Comparison of ENCODE assay signal across 24 cellular contexts in genomic region chr11:97345031-97345430, GRCh38.
"Had no signal": no experiment of that assay in that cellular context is flagged by ENCODE, and none has a peak within 500 bp of the region (broad histone marks: within the 10 kb centered on the region; RNA-seq: fewer than 3 reads in every experiment).

No MANE protein-coding gene starts in this region.

- ATAC-seq: gastrocnemius medialis; left ventricle myocardium superior; lower lobe of right lung; mucosa of descending colon; natural killer cell treated with Interleukin-12 subunit alpha and Interleukin-12 subunit beta and Interleukin-15 and Interleukin-18, amount 100 ng/mL, for 72 hours; sciatic nerve had no signal

- H3K4me2 ChIP-seq: neural progenitor cell, smooth muscle cell had no signal

- H3K27ac ChIP-seq: dorsolateral prefrontal cortex, gastrocnemius medialis, lower lobe of right lung, neural progenitor cell, parathyroid adenoma, prostate gland, right atrium auricular region, stomach, thyroid gland had no signal

- DNase-seq: dorsolateral prefrontal cortex; effector CD4-positive, alpha-beta T cell; foreskin fibroblast; gastrocnemius medialis; head of caudate nucleus; left ventricle myocardium superior; lower lobe of right lung; mucosa of descending colon; naive B cell; stimulated activated CD4-positive, alpha-beta T cell treated with anti-CD3 and anti-CD28 coated beads, Interleukin-12 subunit alpha, Interleukin-12 subunit beta, amount 100 ng/mL, for 4 hours; stimulated activated CD4-positive, alpha-beta T cell treated with anti-CD3 and anti-CD28 coated beads, Interleukin-1b, Interleukin-23, amount 100 ng/mL, for 48 hours; stimulated activated CD4-positive, alpha-beta T cell treated with anti-CD3 and anti-CD28 coated beads, Interleukin-4, amount 100 ng/mL, for 1 hour; stimulated activated CD8-positive, alpha-beta memory T cell treated with anti-CD3 and anti-CD28 coated beads, Interleukin-4, amount 100 ng/mL, for 48 hours; stimulated activated naive CD4-positive, alpha-beta T cell; stomach; thyroid gland; trophoblast cell had no signal

- H3K36me3 ChIP-seq: gastrocnemius medialis, lower lobe of right lung, neural progenitor cell, prostate gland, right atrium auricular region, stomach, thyroid gland had no signal

- H3K9me3 ChIP-seq: gastrocnemius medialis, lower lobe of right lung, prostate gland, right atrium auricular region, stomach, thyroid gland had no signal

- H2AFZ ChIP-seq: neural progenitor cell, parathyroid adenoma had no signal

- H3K27me3 ChIP-seq: dorsolateral prefrontal cortex, gastrocnemius medialis, neural progenitor cell, right atrium auricular region, stomach, thyroid gland had no signal

- H3K9ac ChIP-seq: neural progenitor cell, parathyroid adenoma had no signal

- H3K4me3 ChIP-seq: dorsolateral prefrontal cortex, gastrocnemius medialis, lower lobe of right lung, mucosa of descending colon, neural progenitor cell, prostate gland, right atrium auricular region, smooth muscle cell, stomach, thyroid gland had no signal

- H3K4me1 ChIP-seq: gastrocnemius medialis, lower lobe of right lung, neural progenitor cell, parathyroid adenoma, prostate gland, right atrium auricular region, stomach, thyroid gland had no signal

- H3K79me2 ChIP-seq: parathyroid adenoma had no signal
